Comparison of ENCODE assay signal across 8 cellular contexts in genomic region chr16:67017810-67018488, GRCh38. TPM values are rescaled to one million over a fixed set of nuclear protein-coding genes. Genes with fewer than 3 reads are reported as not detected.
DNase-seq lines count a peak whose midpoint lies in the region; ATAC-seq, FAIRE-seq and TF ChIP-seq lines count a peak whose summit lies in the region.

No MANE protein-coding gene starts in this region.

- 24 to 31% methylated on average over 6 of the region's 6 CpGs for WGBS in pancreas, 2 donors

- no peaks in the 10 kb centered on the region for H3K27me3 ChIP-seq in pancreas

- no peaks in the 10 kb centered on the region for H3K36me3 ChIP-seq in pancreas

- ATAC-seq in pancreas = peak; percentile 87 to 96 (median 90)

- intact Hi-C loops in pancreas (cut with DNase I) = loop anchor here in 1 of 3 donors (5.0 to 10.0 kb wide), 2 partner anchors 139 to 167 kb away; partner anchors contain the start of genes FBXL8, MATCAP1 and TRADD

- DNase-seq in GDM1 (lab: John Stamatoyannopoulos, UW) (peak; percentile 67), GOT3 (lab: John Stamatoyannopoulos, UW) (peak; percentile 39), LoVo (ENCODE audit: low spot score) (peak; percentile 71), RCC 7860 (ENCODE audit: low spot score) (peak; percentile 90), foreskin fibroblast (peak; percentile 88 to 92), pancreas (peak; percentile 79 to 90 (median 84)), ureter (ENCODE audit: low spot score) (peak; percentile 73)
- peak; percentile 93 to 94 for DNase-seq in activated T-cell treated with anti-CD3 and anti-CD28 coated beads, Interleukin-2, amount 50 U/mL, for 48 hours

- H3K4me3 ChIP-seq in foreskin fibroblast (ENCODE audit: low read depth in 1 of 2, low read length in 2 of 2) (no peak overlapping the region), pancreas (no peak overlapping the region)

- H3K27ac ChIP-seq in pancreas = no peak overlapping the region

- TF ChIP-seq CTCF in foreskin fibroblast (IDR thresholded peaks at IDR 0.05; ENCODE audit: low read depth, low read length) (peak; percentile 73), pancreas (IDR thresholded peaks at IDR 0.05) (peak; percentile 56 to 71 (median 64))

- H3K9me3 ChIP-seq in pancreas = no peaks in the 10 kb centered on the region

- peak; percentile 82 for FAIRE-seq in RCC 7860 (lab: Jason Lieb, UNC)
- FAIRE-seq in pancreas (lab: Jason Lieb, UNC) = no peak

- peaks cover 0 to 6% (median 4%) of the 10 kb centered on the region in 3 donors for H3K4me1 ChIP-seq in pancreas

RNA-seq across cellular contexts. Expression of gene CBFB, which starts 11.0 kb away (rescaled TPM):
- 10 to 100 TPM; 13.1 to 27.0 (median 20.1) TPM for total RNA-seq in pancreas
- 10 to 100 TPM; 11.5 to 19.7 TPM for polyA plus RNA-seq in pancreas
- 53.5 TPM for total RNA-seq in ureter

RNA-seq across cellular contexts. Expression of gene CES4A, which starts 29.6 kb away (rescaled TPM):
- total RNA-seq in pancreas = 10 to 100 TPM in 1 of 6 donors, 1 to 10 TPM in 5; 3.2 to 10.2 (median 4.6) TPM
- 10 to 100 TPM; 43.1 to 59.5 TPM for polyA plus RNA-seq in pancreas
- 17.7 TPM for total RNA-seq in ureter

RNA-seq across cellular contexts. Expression of gene CES3, which starts 56.9 kb away (rescaled TPM):
- 1 to 10 TPM; 1.9 to 6.2 (median 4.6) TPM for total RNA-seq in pancreas
- 1 to 10 TPM; 4.6 to 7.3 TPM for polyA plus RNA-seq in pancreas
- 0.29 TPM for total RNA-seq in ureter

Comparison
In these comparisons a context has a peak if more than half of its experiments do, and no peak if none do; other contexts are left out.
1. DNase-seq: peak in every context shown above with its lines; median percentile 94 in activated T-cell treated with anti-CD3 and anti-CD28 coated beads, Interleukin-2, amount 50 U/mL, for 48 hours; 90 in RCC 7860; 90 in foreskin fibroblast; 84 in pancreas; 73 in ureter; 71 in LoVo; 67 in GDM1; 39 in GOT3.